ENCODE assay signal across 11 cellular contexts in genomic region chr13:25267715-25268114, GRCh38. TPM values are rescaled to one million over a fixed set of nuclear protein-coding genes. Genes with fewer than 3 reads are reported as not detected.
DNase-seq lines count a peak whose midpoint lies in the region; ATAC-seq, FAIRE-seq and TF ChIP-seq lines count a peak whose summit lies in the region.
"Had no signal": no experiment of that assay in that cellular context is flagged by ENCODE, and none has a peak within 500 bp of the region (broad histone marks: within the 10 kb centered on the region; RNA-seq: fewer than 3 reads in every experiment).

No MANE protein-coding gene starts in this region.

- peak; percentile 39 for DNase-seq in NCI-H82 (lab: John Stamatoyannopoulos, UW)
- DNase-seq in NCI-H82 treated with DMSO at 0.1 percent for 48 hours (lab: John Stamatoyannopoulos, UW; ENCODE audit: unreplicated experiment) = no peak
- no peak for DNase-seq in K562 (ENCODE audit: extremely low read depth in 1 of 4, low spot score in 3 of 4)
- no peak for DNase-seq in transverse colon
- DNase-seq in T-helper 2 cell treated with Interferon-gamma antibody and Interleukin-4, amounts not matched to agents 5 μg/mL and 100 μg/mL, for 36 hours (ENCODE audit: low spot score) = no peak
- no peak for DNase-seq in NCI-H2029 (lab: John Stamatoyannopoulos, UW)
- DNase-seq: foreskin melanocyte, nucleus accumbens had no signal

- H3K4me3 ChIP-seq in KMS-11 (IDR thresholded peaks at IDR 0.05; ENCODE audit: insufficient read depth, low read depth, low read length) (no peak overlapping the region), K562 (no peak overlapping the region), transverse colon (no peak overlapping the region)

- TF ChIP-seq RAD21 in K562 (CRISPR knock-in tag; conservative IDR thresholded peaks at IDR 0.05 in 1 of 2, IDR thresholded peaks at IDR 0.05 in 1 of 2) = peak; percentile 28 to 64; a peak in 3 of 4 replicates

- in situ Hi-C loops in K562 (cut with MboI) = no loop called here
- in situ Hi-C loops in transverse colon (cut with MboI; ENCODE audit: low pct_ligation_motif_present in 1 of 4, low pct_unique_long_range_greater_than_20kb in 1 of 4, low sequenced_read_pairs in 3 of 4) = no loop called here

- H4K20me1 ChIP-seq in KMS-11 (ENCODE audit: insufficient read depth) (no peaks in the 10 kb centered on the region), K562 (replicated peaks; ENCODE audit: control insufficient read depth, insufficient read depth, low read length) (no peaks in the 10 kb centered on the region)

- no peaks in the 10 kb centered on the region for H3K9me3 Mint-ChIP-seq in nephron
- H3K9me3 Mint-ChIP-seq in T-helper 2 cell treated with Interferon-gamma antibody and Interleukin-4, amounts not matched to agents 5 μg/mL and 100 μg/mL, for 36 hours = no peaks in the 10 kb centered on the region

- no peaks in the 10 kb centered on the region for H3K27me3 Mint-ChIP-seq in nephron (ENCODE audit: low read depth)
- H3K27me3 Mint-ChIP-seq in T-helper 2 cell treated with Interferon-gamma antibody and Interleukin-4, amounts not matched to agents 5 μg/mL and 100 μg/mL, for 36 hours (ENCODE audit: low read depth) = no peaks in the 10 kb centered on the region

- FAIRE-seq in K562 (lab: Jason Lieb, UNC) = no peak

- TF ChIP-seq POLR2A in K562 (conservative IDR thresholded peaks at IDR 0.05) (no peak), transverse colon (IDR thresholded peaks at IDR 0.05) (no peak)

- H3K9me1 ChIP-seq in K562 (ENCODE audit: control insufficient read depth, insufficient read depth, low read length) = no peaks in the 10 kb centered on the region

- H3K4me1 ChIP-seq in KMS-11 (ENCODE audit: low read depth, poor library complexity, severe bottlenecking) = no peaks in the 10 kb centered on the region
- H3K4me1 ChIP-seq in K562 (replicated peaks in 1 of 2; ENCODE audit: control insufficient read depth in 2 of 2, insufficient read depth in 2 of 2, low read length in 2 of 2) = no peaks in the 10 kb centered on the region; a peak in 1 of 5 replicates
- H3K4me1 ChIP-seq in transverse colon = no peaks in the 10 kb centered on the region

- H3K27ac ChIP-seq in KMS-11 = no peak overlapping the region
- no peak overlapping the region for H3K27ac ChIP-seq in K562 (ENCODE audit: extremely low read depth, low read depth, low read length)
- no peak overlapping the region for H3K27ac ChIP-seq in transverse colon
- H3K27ac ChIP-seq: HL-60 had no signal

- H3K27me3 ChIP-seq in KMS-11 (ENCODE audit: insufficient read depth, low read depth) (no peaks in the 10 kb centered on the region), K562 (ENCODE audit: control insufficient read depth in 2 of 2, insufficient read depth in 2 of 2, low read length in 2 of 2) (no peaks in the 10 kb centered on the region), transverse colon (no peaks in the 10 kb centered on the region)

- no peak overlapping the region for H2AFZ ChIP-seq in KMS-11 (ENCODE audit: low read depth)
- H2AFZ ChIP-seq in K562 (ENCODE audit: low read depth, low read length) = no peak overlapping the region

- no peaks in the 10 kb centered on the region for H3K4me1 Mint-ChIP-seq in nephron
- H3K4me1 Mint-ChIP-seq in T-helper 2 cell treated with Interferon-gamma antibody and Interleukin-4, amounts not matched to agents 5 μg/mL and 100 μg/mL, for 36 hours (ENCODE audit: low read depth) = peaks cover 5% of the 10 kb centered on the region

- no peaks in the 10 kb centered on the region for H3K36me3 ChIP-seq in KMS-11 (ENCODE audit: insufficient read depth)
- peaks cover 16% of the 10 kb centered on the region; the same call in 2 of the 3 replicates for H3K36me3 ChIP-seq in K562 (ENCODE audit: control insufficient read depth, insufficient read depth, low read length)
- peaks cover 0 to 53% (median 9%) of the 10 kb centered on the region in 4 donors for H3K36me3 ChIP-seq in transverse colon

- H3K4me2 ChIP-seq in KMS-11 (no peak overlapping the region), K562 (ENCODE audit: insufficient read depth, low read length) (no peak overlapping the region)

- POLR2A ChIA-PET in K562 (lab: Yijun Ruan, JAX) = no interaction called here

- H3K36me3 Mint-ChIP-seq in nephron (ENCODE audit: low read depth) = peaks cover 44% of the 10 kb centered on the region
- H3K36me3 Mint-ChIP-seq in T-helper 2 cell treated with Interferon-gamma antibody and Interleukin-4, amounts not matched to agents 5 μg/mL and 100 μg/mL, for 36 hours (ENCODE audit: low read depth) = peaks cover 36% of the 10 kb centered on the region

- H3K4me3 Mint-ChIP-seq in nephron = no peak overlapping the region
- no peak overlapping the region for H3K4me3 Mint-ChIP-seq in T-helper 2 cell treated with Interferon-gamma antibody and Interleukin-4, amounts not matched to agents 5 μg/mL and 100 μg/mL, for 36 hours

- H3K27ac Mint-ChIP-seq in nephron = no peak overlapping the region
- H3K27ac Mint-ChIP-seq in T-helper 2 cell treated with Interferon-gamma antibody and Interleukin-4, amounts not matched to agents 5 μg/mL and 100 μg/mL, for 36 hours = no peak overlapping the region

- intact Hi-C loops in K562 (cut with micrococcal nuclease) (no loop called here), transverse colon (cut with DNase I; ENCODE audit: low total_unique reads) (no loop called here)

- TF ChIP-seq EP300 in K562 (IDR thresholded peaks at IDR 0.05; ENCODE audit: low read length) = no peak
- TF ChIP-seq EP300 in transverse colon (IDR thresholded peaks at IDR 0.05; ENCODE audit: low read depth) = no peak

- TF ChIP-seq CTCF in KMS-11 (conservative IDR thresholded peaks at IDR 0.05; ENCODE audit: low read depth, low read length) (0 out of 2 replicates have a peak, but pooled peaks have one; percentile 27), K562 (IDR thresholded peaks at IDR 0.05 in 2 of 3, conservative IDR thresholded peaks at IDR 0.05 in 1 of 3; ENCODE audit: insufficient read depth in 2 of 3, low read depth in 1 of 3, low read length in 3 of 3) (peak; percentile 25 to 51 (median 25); a peak in 3 of 6 replicates), nephron (IDR thresholded peaks at IDR 0.05; ENCODE audit: unreplicated experiment in 3 of 3) (peak; percentile 10 to 20 (median 19)), transverse colon (IDR thresholded peaks at IDR 0.05) (no peak)

- WGBS in K562 (ENCODE audit: insufficient coverage, low coverage, missing lambda C conversion rate) = 7% methylated on average over 1 of the region's 1 CpG
- 97 to 100% methylated on average over 1 of the region's 1 CpG for WGBS in transverse colon (ENCODE audit: low coverage in 1 of 2), 2 donors

- CTCF ChIA-PET in K562 (lab: Yijun Ruan, JAX; ENCODE audit: low intra/inter-chr PET ratio) = no interaction called here

- BruUV-seq in K562 (replicated peaks; lab: Mats Ljungman, UMichigan) = no TSS peak

- H3K79me2 ChIP-seq in KMS-11 (ENCODE audit: insufficient read depth, low read depth) (no peaks in the 10 kb centered on the region), K562 (ENCODE audit: control insufficient read depth, insufficient read depth, low read length) (no peaks in the 10 kb centered on the region)

- H3K9me3 ChIP-seq in K562 (replicated peaks; ENCODE audit: control insufficient read depth, insufficient read depth, low read depth, low read length) = no peaks in the 10 kb centered on the region
- H3K9me3 ChIP-seq in transverse colon = no peaks in the 10 kb centered on the region

- H3K9ac ChIP-seq in KMS-11 (no peak overlapping the region), K562 (ENCODE audit: insufficient read depth in 1 of 2, low read depth in 2 of 2, low read length in 2 of 2) (no peak overlapping the region)

- ATAC-seq in K562 = peak; percentile 77

TF ChIP-seq in K562, 482 proteins besides CTCF, POLR2A, EP300 and RAD21 (continues in another document):
- TF ChIP-seq NFXL1 (CRISPR knock-in tag; IDR thresholded peaks at IDR 0.05) = no peak
- no peak for TF ChIP-seq FOSL1 (tag; conservative IDR thresholded peaks at IDR 0.05)

RNA-seq across cellular contexts. Expression of gene MTMR6, which starts 19.6 kb away (rescaled TPM):
- 2.0 and 6.5 TPM in 2 replicates for total RNA-seq in K562 (2011; cell fraction: chromatin; rRNA removed; ENCODE audit: low replicate concordance)
- 1.3 and 2.0 TPM in 2 replicates for total RNA-seq in K562 (2011; cell fraction: nucleolus; rRNA removed)
- 2.0 and 4.0 TPM in 2 replicates for total RNA-seq in K562 (2011; cell fraction: nucleoplasm; rRNA removed)
- total RNA-seq in K562 (2014; rRNA removed) (5.7 and 6.4 TPM in 2 replicates), K562 (2014; rRNA removed; fragmentation: Illumina TruSeq; extraction: Trizol) (10.8 and 12.2 TPM in 2 replicates), K562 (2015; rRNA removed; fragmentation: Illumina TruSeq; extraction: Trizol) (8.4 and 8.5 TPM in 2 replicates), K562 (2021) (7.8 and 8.2 TPM in 2 replicates), transverse colon (10 to 100 TPM in 2 of 4 donors, 1 to 10 TPM in 2; 6.4 to 16.4 (median 11.9) TPM)
- polyA plus RNA-seq in K562 (2011; rRNA removed) (4.8 and 7.7 TPM in 2 replicates), K562 (2014; fragmentation: Illumina TruSeq; extraction: Trizol) (6.8 and 7.7 TPM in 2 replicates), K562 (2014; fragmentation: Nextera tagmentation; extraction: Ambion mirVana) (1 to 10 TPM; 3.9 to 4.5 TPM), K562 (2014; rRNA removed) (4.5 TPM in 2 replicates)
- polyA plus RNA-seq in K562 (2011; cell fraction: cytosol; rRNA removed) = 1.8 and 2.7 TPM in 2 replicates
- 1.5 and 1.9 TPM in 2 replicates for polyA plus RNA-seq in K562 (2011; cell fraction: nucleus; rRNA removed)
- 4.8 and 6.6 TPM in 2 replicates for polyA plus RNA-seq in K562 (2012)
- polyA minus RNA-seq in K562 (2011; rRNA and poly(A)+ RNA removed) = 8.5 and 9.5 TPM in 2 replicates
- polyA minus RNA-seq in K562 (2011; cell fraction: cytosol; rRNA and poly(A)+ RNA removed) = 3.3 and 8.4 TPM in 2 replicates
- 1.6 and 2.8 TPM in 2 replicates for polyA minus RNA-seq in K562 (2011; cell fraction: nucleus; rRNA and poly(A)+ RNA removed)

RNA-seq across cellular contexts. Expression of gene NUP58, which starts 33.7 kb away (rescaled TPM):
- total RNA-seq in K562 (2011; cell fraction: chromatin; rRNA removed; ENCODE audit: low replicate concordance) = 47.3 and 175 TPM in 2 replicates
- 23.8 and 35.8 TPM in 2 replicates for total RNA-seq in K562 (2011; cell fraction: nucleolus; rRNA removed)
- 59.2 and 90.7 TPM in 2 replicates for total RNA-seq in K562 (2011; cell fraction: nucleoplasm; rRNA removed)
- 38.2 and 41.6 TPM in 2 replicates for total RNA-seq in K562 (2014; rRNA removed)
- total RNA-seq in K562 (2014; rRNA removed; fragmentation: Illumina TruSeq; extraction: Trizol) = 51.0 and 61.3 TPM in 2 replicates
- 44.8 and 47.2 TPM in 2 replicates for total RNA-seq in K562 (2015; rRNA removed; fragmentation: Illumina TruSeq; extraction: Trizol)
- 43.9 and 50.3 TPM in 2 replicates for total RNA-seq in K562 (2021)
- polyA plus RNA-seq in K562 (2011; rRNA removed) = 68.4 and 98.0 TPM in 2 replicates
- 64.9 and 65.0 TPM in 2 replicates for polyA plus RNA-seq in K562 (2011; cell fraction: cytosol; rRNA removed)
- polyA plus RNA-seq in K562 (2011; cell fraction: nucleus; rRNA removed) = 31.7 and 35.1 TPM in 2 replicates
- 20.8 and 25.7 TPM in 2 replicates for polyA plus RNA-seq in K562 (2012)
- polyA plus RNA-seq in K562 (2014; fragmentation: Illumina TruSeq; extraction: Trizol) = 38.2 and 42.6 TPM in 2 replicates
- polyA plus RNA-seq in K562 (2014; fragmentation: Nextera tagmentation; extraction: Ambion mirVana) = 10 to 100 TPM; 12.5 to 12.6 TPM
- polyA plus RNA-seq in K562 (2014; rRNA removed) = 38.6 and 40.4 TPM in 2 replicates
- polyA minus RNA-seq in K562 (2011; rRNA and poly(A)+ RNA removed) = 87.1 and 87.8 TPM in 2 replicates
- polyA minus RNA-seq in K562 (2011; cell fraction: cytosol; rRNA and poly(A)+ RNA removed) = 43.2 and 55.3 TPM in 2 replicates
- 49.3 and 83.2 TPM in 2 replicates for polyA minus RNA-seq in K562 (2011; cell fraction: nucleus; rRNA and poly(A)+ RNA removed)
- total RNA-seq in transverse colon = 100 to 1,000 TPM in 2 of 4 donors, 10 to 100 TPM in 2; 33.0 to 142 (median 84.2) TPM

Comparison
In these comparisons a context has a peak if more than half of its experiments do, and no peak if none do; other contexts are left out.
1. CTCF ChIP-seq: peak in KMS-11 (single experiment), K562 (3 of 3) and nephron (3 of 3); none in transverse colon (0 of 5).